ENCODE assay signal across 8 cellular contexts in genomic region chr2:35508601-35509000, GRCh38.
"Had no signal": no experiment of that assay in that cellular context is flagged by ENCODE, and none has a peak within 500 bp of the region (broad histone marks: within the 10 kb centered on the region; RNA-seq: fewer than 3 reads in every experiment).

No MANE protein-coding gene starts in this region.

- H3K4me2 ChIP-seq: GM23338 had no signal

- H3K4me3 ChIP-seq: GM23338, K562 had no signal

- ATAC-seq: GM23338, K562 had no signal

- DNase-seq: H9, HCEC 1CT, IMR-90 had no signal

- FAIRE-seq: H1, H54, HTR-8/SVneo, K562 had no signal
